12 cellular contexts compared by ENCODE assay signal in genomic region chr16:25143898-25144297, GRCh38. TPM values are rescaled to one million over a fixed set of nuclear protein-coding genes. Genes with fewer than 3 reads are reported as not detected.
DNase-seq lines count a peak whose midpoint lies in the region; ATAC-seq and TF ChIP-seq lines count a peak whose summit lies in the region.
"Had no signal": no experiment of that assay in that cellular context is flagged by ENCODE, and none has a peak within 500 bp of the region (broad histone marks: within the 10 kb centered on the region; RNA-seq: fewer than 3 reads in every experiment).

No MANE protein-coding gene starts in this region.

- peak; percentile 21 for TF ChIP-seq CTCF in activated CD8-positive, alpha-beta T cell treated with anti-CD3 and anti-CD28 coated beads for 36 hours (IDR thresholded peaks at IDR 0.05)
- TF ChIP-seq CTCF in PC-3 (conservative IDR thresholded peaks at IDR 0.05; ENCODE audit: low read depth, low read length) (peak; percentile 47), fibroblast of the aortic adventitia (IDR thresholded peaks at IDR 0.05; ENCODE audit: insufficient read depth, low read length) (peak; percentile 25), thoracic aorta (IDR thresholded peaks at IDR 0.05) (peak; percentile 16)

- H3K27ac ChIP-seq in PC-3 (ENCODE audit: low read length) (no peak overlapping the region), thoracic aorta (no peak overlapping the region), Karpas-422 (ENCODE audit: low read length) (no peak overlapping the region)

- H3K4me3 ChIP-seq in PC-3 (ENCODE audit: low read length) = no peak overlapping the region
- no peak overlapping the region for H3K4me3 ChIP-seq in fibroblast of the aortic adventitia (ENCODE audit: low read depth, low read length)
- H3K4me3 ChIP-seq in thoracic aorta = no peak overlapping the region
- no peak overlapping the region for H3K4me3 ChIP-seq in Karpas-422 (ENCODE audit: low read length)

- no peak for DNase-seq in activated CD8-positive, alpha-beta T cell treated with anti-CD3 and anti-CD28 coated beads for 36 hours
- no peak for DNase-seq in activated CD8-positive, alpha-beta T cell treated with anti-CD3 and anti-CD28 coated beads, Interleukin-2, amount 10 ng/mL, durations not matched to agents 7 days and 5 days
- DNase-seq in PC-3 (no peak), fibroblast of the aortic adventitia (ENCODE audit: low read depth) (no peak), thoracic aorta (ENCODE audit: low spot score) (no peak), Karpas-422 (no peak), midbrain (lab: John Stamatoyannopoulos, UW) (no peak), NCI-H2081 treated with DMSO at 0.1 percent for 48 hours (lab: John Stamatoyannopoulos, UW) (no peak)
- DNase-seq: activated CD4-positive, alpha-beta T cell treated with anti-CD3 and anti-CD28 coated beads, Interleukin-2, amount 10 ng/mL, durations not matched to agents 24 days and 14 days; activated naive CD4-positive, alpha-beta T cell treated with anti-CD3 and anti-CD28 coated beads, Interleukin-2, amount 10 ng/mL, durations not matched to agents 7 days and 5 days; effector memory CD8-positive, alpha-beta T cell; NCI-H1417 treated with DMSO at 0.1 percent for 48 hours had no signal

- no peaks in the 10 kb centered on the region for H3K36me3 ChIP-seq in PC-3 (ENCODE audit: low read depth, low read length)
- H3K36me3 ChIP-seq in thoracic aorta = peaks cover 28% of the 10 kb centered on the region
- 0 out of 2 replicates have a peak, but pooled peaks cover 5% of the 10 kb centered on the region for H3K36me3 ChIP-seq in Karpas-422 (ENCODE audit: insufficient read depth, low read length)

- H2AFZ ChIP-seq in PC-3 (ENCODE audit: low read length) (no peak overlapping the region), Karpas-422 (ENCODE audit: low read length) (no peak overlapping the region)

- H3F3A ChIP-seq in PC-3 (ENCODE audit: low read length, unreplicated experiment) = no peaks in the 10 kb centered on the region

- H3K9me3 ChIP-seq in PC-3 (ENCODE audit: low read length) = no peaks in the 10 kb centered on the region
- H3K9me3 ChIP-seq in thoracic aorta = no peaks in the 10 kb centered on the region
- H3K9me3 ChIP-seq in Karpas-422 (ENCODE audit: low read length) = no peaks in the 10 kb centered on the region

- H3K4me1 Mint-ChIP-seq in activated CD8-positive, alpha-beta T cell treated with anti-CD3 and anti-CD28 coated beads for 36 hours (ENCODE audit: low read depth) = no peaks in the 10 kb centered on the region
- no peaks in the 10 kb centered on the region for H3K4me1 Mint-ChIP-seq in activated CD8-positive, alpha-beta T cell treated with anti-CD3 and anti-CD28 coated beads, Interleukin-2, amount 10 ng/mL, durations not matched to agents 7 days and 5 days (ENCODE audit: low read depth)
- H3K4me1 Mint-ChIP-seq: activated CD4-positive, alpha-beta T cell treated with anti-CD3 and anti-CD28 coated beads, Interleukin-2, amount 10 ng/mL, durations not matched to agents 24 days and 14 days; activated naive CD4-positive, alpha-beta T cell treated with anti-CD3 and anti-CD28 coated beads, Interleukin-2, amount 10 ng/mL, durations not matched to agents 7 days and 5 days had no signal

- no peak overlapping the region for H3K4me3 Mint-ChIP-seq in activated CD8-positive, alpha-beta T cell treated with anti-CD3 and anti-CD28 coated beads for 36 hours
- no peak overlapping the region for H3K4me3 Mint-ChIP-seq in activated CD8-positive, alpha-beta T cell treated with anti-CD3 and anti-CD28 coated beads, Interleukin-2, amount 10 ng/mL, durations not matched to agents 7 days and 5 days
- H3K4me3 Mint-ChIP-seq: activated CD4-positive, alpha-beta T cell treated with anti-CD3 and anti-CD28 coated beads, Interleukin-2, amount 10 ng/mL, durations not matched to agents 24 days and 14 days; activated naive CD4-positive, alpha-beta T cell treated with anti-CD3 and anti-CD28 coated beads, Interleukin-2, amount 10 ng/mL, durations not matched to agents 7 days and 5 days; effector memory CD8-positive, alpha-beta T cell had no signal

- H3K4me1 ChIP-seq in PC-3 (ENCODE audit: insufficient read depth, low read length) = no peaks in the 10 kb centered on the region
- peaks cover 7 to 23% of the 10 kb centered on the region in 2 donors for H3K4me1 ChIP-seq in thoracic aorta (ENCODE audit: control insufficient read depth in 1 of 2, low read depth in 2 of 2)
- no peaks in the 10 kb centered on the region for H3K4me1 ChIP-seq in Karpas-422 (ENCODE audit: low read length)

- POLR2A ChIA-PET in activated CD8-positive, alpha-beta T cell treated with anti-CD3 and anti-CD28 coated beads for 36 hours (lab: Charles Lee) = no interaction called here
- POLR2A ChIA-PET in activated CD8-positive, alpha-beta T cell treated with anti-CD3 and anti-CD28 coated beads, Interleukin-2, amount 10 ng/mL, durations not matched to agents 7 days and 5 days (lab: Charles Lee) = no interaction called here
- POLR2A ChIA-PET in PC-3 (lab: Charles Lee; ENCODE audit: unreplicated experiment) = no interaction called here

- no peaks in the 10 kb centered on the region for H4K20me1 ChIP-seq in PC-3 (ENCODE audit: low read length)
- H4K20me1 ChIP-seq in Karpas-422 (ENCODE audit: insufficient read depth, low read depth, low read length) = no peaks in the 10 kb centered on the region

- BruUV-seq in PC-3 (replicated peaks; lab: Mats Ljungman, UMichigan) = no TSS peak

- peaks cover 9% of the 10 kb centered on the region for H3K36me3 Mint-ChIP-seq in activated CD8-positive, alpha-beta T cell treated with anti-CD3 and anti-CD28 coated beads for 36 hours (ENCODE audit: low read depth)
- peaks cover 16% of the 10 kb centered on the region for H3K36me3 Mint-ChIP-seq in activated CD8-positive, alpha-beta T cell treated with anti-CD3 and anti-CD28 coated beads, Interleukin-2, amount 10 ng/mL, durations not matched to agents 7 days and 5 days (ENCODE audit: low read depth)

- H3K27me3 ChIP-seq in PC-3 (ENCODE audit: low read length) (no peaks in the 10 kb centered on the region), thoracic aorta (replicated peaks; ENCODE audit: insufficient read depth) (no peaks in the 10 kb centered on the region), Karpas-422 (ENCODE audit: low read length) (no peaks in the 10 kb centered on the region)

- no peaks in the 10 kb centered on the region for H3K9me3 Mint-ChIP-seq in activated CD8-positive, alpha-beta T cell treated with anti-CD3 and anti-CD28 coated beads for 36 hours
- no peaks in the 10 kb centered on the region for H3K9me3 Mint-ChIP-seq in activated CD8-positive, alpha-beta T cell treated with anti-CD3 and anti-CD28 coated beads, Interleukin-2, amount 10 ng/mL, durations not matched to agents 7 days and 5 days (ENCODE audit: insufficient read depth)
- H3K9me3 Mint-ChIP-seq: activated CD4-positive, alpha-beta T cell treated with anti-CD3 and anti-CD28 coated beads, Interleukin-2, amount 10 ng/mL, durations not matched to agents 24 days and 14 days; activated naive CD4-positive, alpha-beta T cell treated with anti-CD3 and anti-CD28 coated beads, Interleukin-2, amount 10 ng/mL, durations not matched to agents 7 days and 5 days; effector memory CD8-positive, alpha-beta T cell had no signal

- H3K27me3 Mint-ChIP-seq in activated CD8-positive, alpha-beta T cell treated with anti-CD3 and anti-CD28 coated beads for 36 hours = no peaks in the 10 kb centered on the region
- H3K27me3 Mint-ChIP-seq in activated CD8-positive, alpha-beta T cell treated with anti-CD3 and anti-CD28 coated beads, Interleukin-2, amount 10 ng/mL, durations not matched to agents 7 days and 5 days (ENCODE audit: low read depth) = no peaks in the 10 kb centered on the region
- H3K27me3 Mint-ChIP-seq: activated CD4-positive, alpha-beta T cell treated with anti-CD3 and anti-CD28 coated beads, Interleukin-2, amount 10 ng/mL, durations not matched to agents 24 days and 14 days; activated naive CD4-positive, alpha-beta T cell treated with anti-CD3 and anti-CD28 coated beads, Interleukin-2, amount 10 ng/mL, durations not matched to agents 7 days and 5 days; effector memory CD8-positive, alpha-beta T cell had no signal

- H3K9me2 ChIP-seq in PC-3 (replicated peaks; ENCODE audit: low read length) (no peaks in the 10 kb centered on the region), Karpas-422 (replicated peaks; ENCODE audit: insufficient read depth, low read length) (no peaks in the 10 kb centered on the region)

- no peak for ATAC-seq in activated CD8-positive, alpha-beta T cell treated with anti-CD3 and anti-CD28 coated beads for 36 hours
- ATAC-seq in activated CD8-positive, alpha-beta T cell treated with anti-CD3 and anti-CD28 coated beads, Interleukin-2, amount 10 ng/mL, durations not matched to agents 7 days and 5 days = no peak
- ATAC-seq in PC-3 = no peak
- no peak for ATAC-seq in thoracic aorta (ENCODE audit: insufficient number of reproducible peaks, low FRiP score, low read depth)
- ATAC-seq: effector memory CD8-positive, alpha-beta T cell had no signal

- H3K9ac ChIP-seq in PC-3 (ENCODE audit: low read length) (no peak overlapping the region), Karpas-422 (ENCODE audit: low read length) (no peak overlapping the region)

- H3K4me2 ChIP-seq in PC-3 (ENCODE audit: low read length) (no peak overlapping the region), Karpas-422 (ENCODE audit: low read depth, low read length, poor library complexity, severe bottlenecking) (no peak overlapping the region)

- intact Hi-C loops in activated CD8-positive, alpha-beta T cell treated with anti-CD3 and anti-CD28 coated beads for 36 hours (cut with micrococcal nuclease) = no loop called here
- intact Hi-C loops in PC-3 (cut with micrococcal nuclease) = no loop called here

- CTCF ChIA-PET in activated CD8-positive, alpha-beta T cell treated with anti-CD3 and anti-CD28 coated beads for 36 hours (lab: Charles Lee) = no interaction called here
- CTCF ChIA-PET in activated CD8-positive, alpha-beta T cell treated with anti-CD3 and anti-CD28 coated beads, Interleukin-2, amount 10 ng/mL, durations not matched to agents 7 days and 5 days (lab: Charles Lee) = no interaction called here
- CTCF ChIA-PET in PC-3 (lab: Charles Lee) = no interaction called here

- no peak overlapping the region for H3K27ac Mint-ChIP-seq in activated CD8-positive, alpha-beta T cell treated with anti-CD3 and anti-CD28 coated beads for 36 hours
- H3K27ac Mint-ChIP-seq in activated CD8-positive, alpha-beta T cell treated with anti-CD3 and anti-CD28 coated beads, Interleukin-2, amount 10 ng/mL, durations not matched to agents 7 days and 5 days = no peak overlapping the region
- H3K27ac Mint-ChIP-seq: activated CD4-positive, alpha-beta T cell treated with anti-CD3 and anti-CD28 coated beads, Interleukin-2, amount 10 ng/mL, durations not matched to agents 24 days and 14 days; activated naive CD4-positive, alpha-beta T cell treated with anti-CD3 and anti-CD28 coated beads, Interleukin-2, amount 10 ng/mL, durations not matched to agents 7 days and 5 days had no signal

- H3K79me2 ChIP-seq in PC-3 (ENCODE audit: low read length) (no peaks in the 10 kb centered on the region), Karpas-422 (ENCODE audit: low read length) (no peaks in the 10 kb centered on the region)

RNA-seq across cellular contexts. Expression of gene LCMT1, which starts 32.4 kb away (rescaled TPM):
- total RNA-seq in activated CD8-positive, alpha-beta T cell treated with anti-CD3 and anti-CD28 coated beads for 36 hours = 10 to 100 TPM; 37.1 to 40.7 TPM
- 10 to 100 TPM; 37.9 to 41.3 TPM for total RNA-seq in activated CD8-positive, alpha-beta T cell treated with anti-CD3 and anti-CD28 coated beads, Interleukin-2, amount 10 ng/mL, durations not matched to agents 7 days and 5 days
- 30.5 and 31.0 TPM in 2 replicates for total RNA-seq in PC-3 (2014; rRNA removed)
- 35.3 and 112 TPM in 2 replicates for total RNA-seq in fibroblast of the aortic adventitia (ENCODE audit: low replicate concordance)
- 10 to 100 TPM; 31.0 to 42.5 TPM for total RNA-seq in thoracic aorta
- 29.1 and 31.5 TPM in 2 replicates for total RNA-seq in Karpas-422 (2014; rRNA removed; shearing (Covaris generic); ENCODE audit: low replicate concordance)
